ENCODE assay signal across 20 cellular contexts in the genomic region with DNA sequence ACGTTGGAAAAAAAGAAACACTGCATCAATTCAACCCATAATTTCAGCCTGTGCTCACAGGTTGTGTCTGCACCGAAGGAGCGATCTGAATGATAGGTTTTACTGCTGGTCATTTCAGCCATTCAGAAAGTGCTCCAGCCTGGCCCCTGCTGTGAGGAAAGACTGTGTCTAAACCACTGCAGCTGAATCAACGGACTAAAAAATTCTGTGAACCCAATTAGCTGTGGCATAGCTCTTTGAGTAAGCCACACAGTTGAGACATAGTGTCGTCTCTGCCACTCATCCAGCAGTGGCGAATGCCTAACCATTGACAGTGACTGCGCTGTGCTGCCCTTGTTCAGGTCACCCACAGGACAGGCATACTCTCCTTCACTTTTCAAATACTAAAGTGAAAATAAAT.
A peak's percentile ranks its signal among the peaks of the same experiment; 100 is the strongest.
DNase-seq lines count a peak whose midpoint lies in the region; ATAC-seq lines count a peak whose summit lies in the region.
"Had no signal": no experiment of that assay in that cellular context is flagged by ENCODE, and none has a peak within 500 bp of the region (broad histone marks: within the 10 kb centered on the region; RNA-seq: fewer than 3 reads in every experiment).

No MANE protein-coding gene starts in this region.

- peaks cover 4% of the 10 kb centered on the region for H3K4me1 ChIP-seq in mesendoderm (ENCODE audit: control insufficient read depth, low read depth, low read length)
- H3K4me1 ChIP-seq: adrenal gland had no signal

- no CpG with 5 or more reads among the region's 7 CpGs for WGBS in mesendoderm (ENCODE audit: extremely low coverage, insufficient coverage, low lambda C conversion rate)

- H3K9ac ChIP-seq in mesendoderm (ENCODE audit: low read length) = no peak overlapping the region

- no peak overlapping the region for H2AK5ac ChIP-seq in mesendoderm (ENCODE audit: low read length)

- H2BK5ac ChIP-seq in mesendoderm (ENCODE audit: low read length) = no peak overlapping the region

- CTCF ChIA-PET in activated CD4-positive, alpha-beta memory T cell treated with anti-CD3 and anti-CD28 coated beads for 36 hours (lab: Charles Lee) = interaction anchor here (0.6 kb wide), 1 partner anchor 1070 kb away, joined by 3 read pairs; no protein-coding TSS in a partner anchor

- H4K8ac ChIP-seq in mesendoderm (ENCODE audit: low read depth, low read length) = no peak overlapping the region

- H3K27ac Mint-ChIP-seq in natural killer cell treated with Interleukin-12 subunit alpha and Interleukin-12 subunit beta and Interleukin-15 and Interleukin-18, amount 100 ng/mL, for 72 hours = no peak overlapping the region
- no peak overlapping the region for H3K27ac Mint-ChIP-seq in activated CD4-positive, alpha-beta memory T cell treated with anti-CD3 and anti-CD28 coated beads for 36 hours
- H3K27ac Mint-ChIP-seq: activated B cell treated with CpG ODN at 0.5 μM for 24 hours; activated T-helper 2 cell treated with anti-CD3 and anti-CD28 coated beads, Interferon-gamma antibody, Interleukin-2, Interleukin-4, amounts not matched to agents 10 μg/mL and 5 μg/mL and 100 μg/mL, durations not matched to agents 14 hours and 24 hours and 36 hours; stimulated activated naive CD8-positive, alpha-beta T cell treated with anti-CD3 and anti-CD28 coated beads, Interleukin-15, amount 100 ng/mL, for 72 hours had no signal

- no peak overlapping the region for H3K4ac ChIP-seq in mesendoderm (ENCODE audit: low read depth, low read length)

- H3K79me2 ChIP-seq in mesendoderm (ENCODE audit: control insufficient read depth, insufficient read depth, low read length) = no peaks in the 10 kb centered on the region

- H3K4me3 Mint-ChIP-seq in natural killer cell treated with Interleukin-12 subunit alpha and Interleukin-12 subunit beta and Interleukin-15 and Interleukin-18, amount 100 ng/mL, for 72 hours = no peak overlapping the region
- H3K4me3 Mint-ChIP-seq in activated CD4-positive, alpha-beta memory T cell treated with anti-CD3 and anti-CD28 coated beads for 36 hours = no peak overlapping the region
- H3K4me3 Mint-ChIP-seq: activated B cell treated with CpG ODN at 0.5 μM for 24 hours; stimulated activated naive CD8-positive, alpha-beta T cell treated with anti-CD3 and anti-CD28 coated beads, Interleukin-15, amount 100 ng/mL, for 72 hours had no signal

- H3K23ac ChIP-seq in mesendoderm (ENCODE audit: low read length) = no peak overlapping the region

- H3K4me1 Mint-ChIP-seq in natural killer cell treated with Interleukin-12 subunit alpha and Interleukin-12 subunit beta and Interleukin-15 and Interleukin-18, amount 100 ng/mL, for 72 hours (ENCODE audit: low read depth in 2 of 2) = no peaks in the 10 kb centered on the region
- peaks cover 3% of the 10 kb centered on the region for H3K4me1 Mint-ChIP-seq in activated CD4-positive, alpha-beta memory T cell treated with anti-CD3 and anti-CD28 coated beads for 36 hours (ENCODE audit: low read depth)
- H3K4me1 Mint-ChIP-seq: activated B cell treated with CpG ODN at 0.5 μM for 24 hours had no signal

- H4K5ac ChIP-seq in mesendoderm (ENCODE audit: low read length) = no peak overlapping the region

- H3K4me2 ChIP-seq in mesendoderm (ENCODE audit: low read length) = no peak overlapping the region

- H3K36me3 ChIP-seq in mesendoderm (ENCODE audit: control insufficient read depth, insufficient read depth, low read length) = no peaks in the 10 kb centered on the region
- H3K36me3 ChIP-seq: adrenal gland had no signal

- no peaks in the 10 kb centered on the region for H3K79me1 ChIP-seq in mesendoderm (ENCODE audit: low read length)

- H3K9me3 Mint-ChIP-seq in natural killer cell treated with Interleukin-12 subunit alpha and Interleukin-12 subunit beta and Interleukin-15 and Interleukin-18, amount 100 ng/mL, for 72 hours = peaks cover 9% of the 10 kb centered on the region
- H3K9me3 Mint-ChIP-seq in activated CD4-positive, alpha-beta memory T cell treated with anti-CD3 and anti-CD28 coated beads for 36 hours = no peaks in the 10 kb centered on the region
- H3K9me3 Mint-ChIP-seq: activated B cell treated with CpG ODN at 0.5 μM for 24 hours; activated T-helper 2 cell treated with anti-CD3 and anti-CD28 coated beads, Interferon-gamma antibody, Interleukin-2, Interleukin-4, amounts not matched to agents 10 μg/mL and 5 μg/mL and 100 μg/mL, durations not matched to agents 14 hours and 24 hours and 36 hours had no signal

- H3K56ac ChIP-seq in mesendoderm (ENCODE audit: low read length) = no peak overlapping the region

- DNase-seq in Daoy (ENCODE audit: low read depth) (peak; percentile 27), NCI-H146 (lab: John Stamatoyannopoulos, UW) (peak; percentile 50), astrocyte of the hippocampus (ENCODE audit: low read depth, low spot score) (peak; percentile 47), mesendoderm (peak; percentile 49), glomerular visceral epithelial cell (ENCODE audit: extremely low spot score) (no peak)
- DNase-seq in natural killer cell treated with Interleukin-12 subunit alpha and Interleukin-12 subunit beta and Interleukin-15 and Interleukin-18, amount 100 ng/mL, for 72 hours (ENCODE audit: low spot score) = no peak
- no peak for DNase-seq in activated CD4-positive, alpha-beta memory T cell treated with anti-CD3 and anti-CD28 coated beads for 36 hours
- DNase-seq: activated B cell treated with CpG ODN at 0.5 μM for 24 hours; adrenal gland; erythroblast; GF-D8; H7; kidney; mucosa of descending colon; NCI-H1048; NCI-H774; stimulated activated naive CD8-positive, alpha-beta T cell treated with anti-CD3 and anti-CD28 coated beads, Interleukin-15, amount 100 ng/mL, for 72 hours had no signal

- no peak for ATAC-seq in HG03159 (IDR thresholded peaks at IDR 0.05; ENCODE audit: unreplicated experiment)
- no peak for ATAC-seq in natural killer cell treated with Interleukin-12 subunit alpha and Interleukin-12 subunit beta and Interleukin-15 and Interleukin-18, amount 100 ng/mL, for 72 hours
- ATAC-seq: mucosa of descending colon had no signal

- no peak overlapping the region for H3K4me3 ChIP-seq in mesendoderm (ENCODE audit: low read length)
- H3K4me3 ChIP-seq: adrenal gland, coronary artery, mucosa of descending colon had no signal

- POLR2A ChIA-PET in activated CD4-positive, alpha-beta memory T cell treated with anti-CD3 and anti-CD28 coated beads for 36 hours (lab: Charles Lee) = no interaction called here

- intact Hi-C loops in activated CD4-positive, alpha-beta memory T cell treated with anti-CD3 and anti-CD28 coated beads for 36 hours (cut with micrococcal nuclease) = no loop called here

- peaks cover 13 to 23% of the 10 kb centered on the region in 2 donors for H3K27me3 Mint-ChIP-seq in natural killer cell treated with Interleukin-12 subunit alpha and Interleukin-12 subunit beta and Interleukin-15 and Interleukin-18, amount 100 ng/mL, for 72 hours
- peaks cover 3% of the 10 kb centered on the region for H3K27me3 Mint-ChIP-seq in activated CD4-positive, alpha-beta memory T cell treated with anti-CD3 and anti-CD28 coated beads for 36 hours
- H3K27me3 Mint-ChIP-seq: stimulated activated naive CD8-positive, alpha-beta T cell treated with anti-CD3 and anti-CD28 coated beads, Interleukin-15, amount 100 ng/mL, for 72 hours had no signal

- no peaks in the 10 kb centered on the region for H3K36me3 Mint-ChIP-seq in natural killer cell treated with Interleukin-12 subunit alpha and Interleukin-12 subunit beta and Interleukin-15 and Interleukin-18, amount 100 ng/mL, for 72 hours
- H3K36me3 Mint-ChIP-seq in activated CD4-positive, alpha-beta memory T cell treated with anti-CD3 and anti-CD28 coated beads for 36 hours = no peaks in the 10 kb centered on the region

- H2BK15ac ChIP-seq in mesendoderm (replicated peaks; ENCODE audit: low read depth) = no peak overlapping the region

- H2BK120ac ChIP-seq in mesendoderm (ENCODE audit: low read depth, low read length) = no peak overlapping the region

- peak overlapping the region; percentile 75 for H3K18ac ChIP-seq in mesendoderm (ENCODE audit: low read length)

- H3K27me3 ChIP-seq in mesendoderm (ENCODE audit: insufficient read depth, low read length, poor library complexity) = no peaks in the 10 kb centered on the region
- H3K27me3 ChIP-seq: adrenal gland had no signal

- no peak overlapping the region for H3K27ac ChIP-seq in mesendoderm (ENCODE audit: low read depth, low read length)
- H3K27ac ChIP-seq: adrenal gland, coronary artery had no signal

Comparison
In these comparisons a context has a peak if more than half of its experiments do, and no peak if none do; other contexts are left out.
1. DNase-seq: peak in Daoy (single experiment), NCI-H146 (single experiment), astrocyte of the hippocampus (single experiment) and mesendoderm (single experiment); none in glomerular visceral epithelial cell (single experiment), natural killer cell treated with Interleukin-12 subunit alpha and Interleukin-12 subunit beta and Interleukin-15 and Interleukin-18, amount 100 ng/mL, for 72 hours (single experiment) and activated CD4-positive, alpha-beta memory T cell treated with anti-CD3 and anti-CD28 coated beads for 36 hours (single experiment).